ENCODE assay signal across 28 cellular contexts in genomic region chr4:3476936-3477749, GRCh38. TPM values are rescaled to one million over a fixed set of nuclear protein-coding genes. Genes with fewer than 3 reads are reported as not detected.
"Had no signal": no experiment of that assay in that cellular context is flagged by ENCODE, and none has a peak within 500 bp of the region (broad histone marks: within the 10 kb centered on the region; RNA-seq: fewer than 3 reads in every experiment).

No MANE protein-coding gene starts in this region.

- H3K4me1 ChIP-seq: adrenal gland, sigmoid colon, uterus had no signal

- DNase-seq: activated CD4-positive, alpha-beta memory T cell treated with anti-CD3 and anti-CD28 coated beads for 36 hours; activated CD4-positive, alpha-beta T cell treated with anti-CD3 and anti-CD28 coated beads, Interleukin-2, amount 10 ng/mL, durations not matched to agents 24 days and 14 days; activated CD4-positive, CD25-positive, alpha-beta regulatory T cell treated with anti-CD3 and anti-CD28 coated beads, Interleukin-2, amount 50 U/mL, for 72 hours; activated CD8-positive, alpha-beta memory T cell treated with anti-CD3 and anti-CD28 coated beads, Interleukin-2, amount 50 U/mL, for 4 hours; activated effector memory CD4-positive, alpha-beta T cell treated with anti-CD3 and anti-CD28 coated beads, Interleukin-2, amount 50 U/mL, for 16 hours; activated naive CD4-positive, alpha-beta T cell treated with anti-CD3 and anti-CD28 coated beads for 36 hours; activated naive CD8-positive, alpha-beta T cell treated with anti-CD3 and anti-CD28 coated beads for 36 hours; activated T-cell treated with anti-CD3 and anti-CD28 coated beads, Interleukin-2, amount 50 U/mL, for 1 hour; adrenal gland; aorta; body of pancreas; effector memory CD8-positive, alpha-beta T cell; erythroblast; mammary epithelial cell; midbrain; naive thymus-derived CD4-positive, alpha-beta T cell; sigmoid colon; small intestine; stimulated activated CD4-positive, alpha-beta T cell treated with anti-CD3 and anti-CD28 coated beads, Interleukin-4, amount 100 ng/mL, for 24 hours; substantia nigra; T-helper 17 cell; T1000; uterus had no signal

- H3K36me3 ChIP-seq: adrenal gland, sigmoid colon, uterus had no signal

- H3K4me3 ChIP-seq: adrenal gland, body of pancreas, coronary artery, sigmoid colon, uterus had no signal

- H3K9me3 ChIP-seq: adrenal gland, body of pancreas, sigmoid colon, uterus had no signal

- H3K27ac ChIP-seq: adrenal gland, body of pancreas, coronary artery, sigmoid colon, uterus had no signal

- ATAC-seq: body of pancreas; effector memory CD8-positive, alpha-beta T cell; naive thymus-derived CD4-positive, alpha-beta T cell; stimulated activated effector memory CD8-positive, alpha-beta T cell treated with anti-CD3 and anti-CD28 coated beads, Interleukin-12 subunit alpha, Interleukin-12 subunit beta, amount 100 ng/mL, for 72 hours; T-helper 17 cell had no signal

- H3K27me3 ChIP-seq: adrenal gland, body of pancreas, uterus had no signal

RNA-seq across cellular contexts. Expression of gene DOK7, which starts 14.0 kb away (rescaled TPM):
- total RNA-seq: activated CD4-positive, alpha-beta memory T cell treated with anti-CD3 and anti-CD28 coated beads for 36 hours; activated CD4-positive, alpha-beta T cell treated with anti-CD3 and anti-CD28 coated beads, Interleukin-2, amount 10 ng/mL, durations not matched to agents 24 days and 14 days; activated CD8-positive, alpha-beta memory T cell treated with anti-CD3 and anti-CD28 coated beads for 36 hours; activated naive CD4-positive, alpha-beta T cell treated with anti-CD3 and anti-CD28 coated beads for 36 hours; activated naive CD8-positive, alpha-beta T cell treated with anti-CD3 and anti-CD28 coated beads for 36 hours; activated T-helper 1 cell treated with anti-CD3 and anti-CD28 coated beads, Interleukin-12 subunit alpha, Interleukin-12 subunit beta, Interleukin-2, Interleukin-4 antibody, amounts not matched to agents 30 ng/mL and 10 ng/mL and 1 ng/mL, durations not matched to agents 14 hours and 24 hours and 36 hours; naive thymus-derived CD4-positive, alpha-beta T cell; omental fat pad; T-helper 17 cell had no signal
- polyA plus RNA-seq: naive thymus-derived CD4-positive, alpha-beta T cell had no signal

RNA-seq across cellular contexts. Expression of gene HGFAC, which starts 35.4 kb away (rescaled TPM):
- total RNA-seq: activated CD4-positive, alpha-beta memory T cell treated with anti-CD3 and anti-CD28 coated beads for 36 hours; activated CD4-positive, alpha-beta T cell treated with anti-CD3 and anti-CD28 coated beads, Interleukin-2, amount 10 ng/mL, durations not matched to agents 24 days and 14 days; activated CD8-positive, alpha-beta memory T cell treated with anti-CD3 and anti-CD28 coated beads for 36 hours; activated naive CD4-positive, alpha-beta T cell treated with anti-CD3 and anti-CD28 coated beads for 36 hours; activated naive CD8-positive, alpha-beta T cell treated with anti-CD3 and anti-CD28 coated beads for 36 hours; activated T-helper 1 cell treated with anti-CD3 and anti-CD28 coated beads, Interleukin-12 subunit alpha, Interleukin-12 subunit beta, Interleukin-2, Interleukin-4 antibody, amounts not matched to agents 30 ng/mL and 10 ng/mL and 1 ng/mL, durations not matched to agents 14 hours and 24 hours and 36 hours; mammary epithelial cell; omental fat pad; T-helper 17 cell had no signal
- polyA plus RNA-seq: mammary epithelial cell; naive thymus-derived CD4-positive, alpha-beta T cell had no signal
